13 cellular contexts compared by ENCODE assay signal in genomic region chr1:82517586-82517985, GRCh38.
DNase-seq lines count a peak whose midpoint lies in the region; FAIRE-seq and TF ChIP-seq lines count a peak whose summit lies in the region.
"Had no signal": no experiment of that assay in that cellular context is flagged by ENCODE, and none has a peak within 500 bp of the region (broad histone marks: within the 10 kb centered on the region; RNA-seq: fewer than 3 reads in every experiment).

No MANE protein-coding gene starts in this region.

- no peak overlapping the region for H3K27ac ChIP-seq in endodermal cell (ENCODE audit: low read depth, low read length)

- H3K9ac ChIP-seq in endodermal cell (ENCODE audit: extremely low read depth, low read length, poor library complexity, severe bottlenecking) = no peak overlapping the region

- CTCF ChIA-PET in activated naive CD4-positive, alpha-beta T cell treated with anti-CD3 and anti-CD28 coated beads, Interleukin-2, amount 10 ng/mL, durations not matched to agents 7 days and 5 days (lab: Charles Lee) = no interaction called here

- 55 to 71% methylated on average over 5 to 8 of the region's 8 CpGs for WGBS in endodermal cell (ENCODE audit: insufficient coverage in 1 of 2, insufficient read length in 1 of 2), 2 experiments

- H3K27me3 ChIP-seq in endodermal cell (ENCODE audit: control insufficient read depth, insufficient read depth, low read length, poor library complexity, severe bottlenecking) (no peaks in the 10 kb centered on the region), kidney epithelial cell (ENCODE audit: control insufficient read depth, insufficient read depth, low read length) (no peaks in the 10 kb centered on the region)

- H3K36me3 Mint-ChIP-seq in endodermal cell (ENCODE audit: low read depth) = no peaks in the 10 kb centered on the region
- no peaks in the 10 kb centered on the region for H3K36me3 Mint-ChIP-seq in activated naive CD4-positive, alpha-beta T cell treated with anti-CD3 and anti-CD28 coated beads, Interleukin-2, amount 10 ng/mL, durations not matched to agents 7 days and 5 days

- no peaks in the 10 kb centered on the region for H3K9me3 Mint-ChIP-seq in endodermal cell
- no peaks in the 10 kb centered on the region for H3K9me3 Mint-ChIP-seq in activated naive CD4-positive, alpha-beta T cell treated with anti-CD3 and anti-CD28 coated beads, Interleukin-2, amount 10 ng/mL, durations not matched to agents 7 days and 5 days

- H3K4me3 ChIP-seq in endodermal cell (ENCODE audit: low read length) = no peak overlapping the region
- no peak overlapping the region for H3K4me3 ChIP-seq in kidney epithelial cell (ENCODE audit: low read depth, low read length)

- no peaks in the 10 kb centered on the region for H3K4me1 Mint-ChIP-seq in endodermal cell
- H3K4me1 Mint-ChIP-seq in activated naive CD4-positive, alpha-beta T cell treated with anti-CD3 and anti-CD28 coated beads, Interleukin-2, amount 10 ng/mL, durations not matched to agents 7 days and 5 days = no peaks in the 10 kb centered on the region
- H3K4me1 Mint-ChIP-seq: central memory CD8-positive, alpha-beta T cell had no signal

- peaks cover 2% of the 10 kb centered on the region for H3K27me3 Mint-ChIP-seq in endodermal cell (ENCODE audit: insufficient read depth)
- no peaks in the 10 kb centered on the region for H3K27me3 Mint-ChIP-seq in activated naive CD4-positive, alpha-beta T cell treated with anti-CD3 and anti-CD28 coated beads, Interleukin-2, amount 10 ng/mL, durations not matched to agents 7 days and 5 days
- H3K27me3 Mint-ChIP-seq: central memory CD8-positive, alpha-beta T cell had no signal

- DNase-seq in endodermal cell (peak; percentile 75), kidney epithelial cell (ENCODE audit: low read depth) (no peak), smooth muscle cell of the brain vasculature (ENCODE audit: low read depth, low spot score) (peak; percentile 13), RCC 7860 (ENCODE audit: low spot score) (no peak), T-helper 1 cell (no peak), GM20000 (ENCODE audit: low spot score) (no peak)
- no peak for DNase-seq in activated naive CD4-positive, alpha-beta T cell treated with anti-CD3 and anti-CD28 coated beads, Interleukin-2, amount 10 ng/mL, durations not matched to agents 7 days and 5 days
- DNase-seq: DMS153; HFFc6; NCI-H2081; stimulated activated naive CD8-positive, alpha-beta T cell treated with anti-CD3 and anti-CD28 coated beads, Interleukin-15, Interleukin-2, amounts not matched to agents 100 U/mL and 50 U/mL, for 24 hours had no signal

- no peak overlapping the region for H3K27ac Mint-ChIP-seq in endodermal cell
- H3K27ac Mint-ChIP-seq in activated naive CD4-positive, alpha-beta T cell treated with anti-CD3 and anti-CD28 coated beads, Interleukin-2, amount 10 ng/mL, durations not matched to agents 7 days and 5 days = no peak overlapping the region
- H3K27ac Mint-ChIP-seq: HFFc6 had no signal

- H3K36me3 ChIP-seq in endodermal cell (ENCODE audit: control insufficient read depth, insufficient read depth, low read length) = no peaks in the 10 kb centered on the region
- no peaks in the 10 kb centered on the region for H3K36me3 ChIP-seq in kidney epithelial cell (ENCODE audit: control insufficient read depth, insufficient read depth, low read length)

- H3K4me1 ChIP-seq in endodermal cell (ENCODE audit: control insufficient read depth, insufficient read depth, low read length) = no peaks in the 10 kb centered on the region

- no peak for FAIRE-seq in RCC 7860 (lab: Jason Lieb, UNC)

- H3K9me3 ChIP-seq in endodermal cell (ENCODE audit: control insufficient read depth, low read length) = no peaks in the 10 kb centered on the region

- no peak overlapping the region for H3K4me3 Mint-ChIP-seq in endodermal cell
- H3K4me3 Mint-ChIP-seq in activated naive CD4-positive, alpha-beta T cell treated with anti-CD3 and anti-CD28 coated beads, Interleukin-2, amount 10 ng/mL, durations not matched to agents 7 days and 5 days = no peak overlapping the region
- H3K4me3 Mint-ChIP-seq: central memory CD8-positive, alpha-beta T cell; HFFc6 had no signal

- peak; percentile 31; the same call in 1 of the 2 replicates for TF ChIP-seq CTCF in LNCAP (IDR thresholded peaks at IDR 0.05)
- TF ChIP-seq CTCF in endodermal cell (conservative IDR thresholded peaks at IDR 0.05) = peak; percentile 41
- peak; percentile 32 for TF ChIP-seq CTCF in kidney epithelial cell (IDR thresholded peaks at IDR 0.05; ENCODE audit: insufficient read depth, low read length, poor library complexity, severe bottlenecking)
- no peak for TF ChIP-seq CTCF in GM20000 (IDR thresholded peaks at IDR 0.05; ENCODE audit: extremely low read depth, missing control alignments)

Comparison
In these comparisons a context has a peak if more than half of its experiments do, and no peak if none do; other contexts are left out.
1. DNase-seq: peak in endodermal cell (single experiment) and smooth muscle cell of the brain vasculature (single experiment); none in kidney epithelial cell (single experiment), RCC 7860 (single experiment), T-helper 1 cell (0 of 5), GM20000 (single experiment) and activated naive CD4-positive, alpha-beta T cell treated with anti-CD3 and anti-CD28 coated beads, Interleukin-2, amount 10 ng/mL, durations not matched to agents 7 days and 5 days (single experiment).